8 cellular contexts compared by ENCODE assay signal in the genomic region with DNA sequence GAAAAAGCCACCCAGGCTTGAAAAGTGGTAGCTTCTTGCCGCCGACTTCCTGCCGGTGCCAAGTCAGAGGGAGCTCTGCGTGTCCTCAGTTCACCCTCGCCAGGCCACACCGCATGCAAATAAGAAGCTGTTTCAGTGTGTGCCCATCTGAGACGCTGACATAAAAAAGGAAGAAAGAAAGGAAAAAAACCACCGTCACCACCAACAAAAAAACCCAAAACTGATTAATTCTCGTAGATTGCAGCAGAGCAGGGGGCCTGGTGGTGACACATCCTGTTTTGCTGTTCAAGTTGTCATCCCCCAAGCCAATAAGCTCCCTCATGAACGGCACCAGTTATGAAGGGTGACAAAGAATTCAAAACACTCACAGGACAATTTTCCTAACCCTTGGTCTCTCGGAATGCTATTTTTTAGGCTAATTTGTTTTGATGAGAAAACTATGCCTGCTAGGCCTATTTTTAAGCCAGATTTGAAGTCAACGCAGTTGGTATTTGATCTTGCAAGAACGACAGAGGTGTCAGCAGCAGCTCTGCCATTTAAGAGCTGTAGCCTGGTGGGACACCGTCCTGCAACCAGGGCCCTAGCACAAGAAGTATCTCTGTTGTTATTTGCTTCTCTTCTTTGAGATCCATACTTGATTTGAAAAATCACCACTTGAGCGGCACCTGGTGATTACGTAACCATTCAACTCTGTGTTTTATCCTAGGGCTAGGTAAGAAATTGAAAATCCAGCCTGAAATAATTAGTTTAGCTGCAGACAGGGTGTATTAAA.
DNase-seq lines count a peak whose midpoint lies in the region; ATAC-seq and TF ChIP-seq lines count a peak whose summit lies in the region.

No MANE protein-coding gene starts in this region.

- CTCF ChIA-PET in CD4-positive, alpha-beta memory T cell (lab: Charles Lee; ENCODE audit: partially characterized antibody) = interaction anchor here (0.8 to 6.0 kb wide), 21 partner anchors 10 to 298 kb away, joined by 3 to 49 read pairs (median 4); a partner anchor contains a TSS

- no peak for TF ChIP-seq POLR2A in gastroesophageal sphincter (IDR thresholded peaks at IDR 0.05)

- H4K20me1 ChIP-seq in Karpas-422 (ENCODE audit: insufficient read depth, low read depth, low read length) = no peaks in the 10 kb centered on the region

- H3K27ac ChIP-seq in CD4-positive, alpha-beta memory T cell (ENCODE audit: low read depth, low read length) = peak overlapping the region; percentile 55
- H3K27ac ChIP-seq in Karpas-422 (ENCODE audit: low read length) (peak overlapping the region; percentile 95), gastroesophageal sphincter (no peak overlapping the region)

- H2AFZ ChIP-seq in Karpas-422 (ENCODE audit: low read length) = peak overlapping the region; percentile 89

- H3K27ac Mint-ChIP-seq in CD4-positive, alpha-beta memory T cell = peak overlapping the region; percentile 93 to 97 (median 96)

- no peaks in the 10 kb centered on the region for H3K27me3 Mint-ChIP-seq in CD4-positive, alpha-beta memory T cell

- POLR2A ChIA-PET in CD4-positive, alpha-beta memory T cell (lab: Charles Lee; ENCODE audit: partially characterized antibody) = interaction anchor here (0.8 to 4.5 kb wide), 35 partner anchors 10 to 310 kb away, joined by 3 to 39 read pairs (median 6); a partner anchor contains a TSS

- TF ChIP-seq EP300 in gastroesophageal sphincter (IDR thresholded peaks at IDR 0.05) = no peak

- H3K4me1 Mint-ChIP-seq in CD4-positive, alpha-beta memory T cell = peaks cover 35 to 56% (median 45%) of the 10 kb centered on the region in 4 donors

- TF ChIP-seq CTCF in gastroesophageal sphincter (IDR thresholded peaks at IDR 0.05) = no peak

- H3K9me3 Mint-ChIP-seq in CD4-positive, alpha-beta memory T cell = peaks cover 0 to 3% (median 0%) of the 10 kb centered on the region in 8 donors

- 60 to 66% methylated on average over 12 to 14 of the region's 16 CpGs for WGBS in gastroesophageal sphincter (ENCODE audit: low coverage in 1 of 2), 2 donors

- DNase-seq in CD4-positive, alpha-beta memory T cell = peak; percentile 87 to 95 (median 89)
- DNase-seq in Karpas-422 = peak; percentile 94
- DNase-seq in activated CD4-positive, alpha-beta T cell treated with anti-CD3 and anti-CD28 coated beads, Interleukin-2, amount 50 U/mL, for 48 hours = peak; percentile 82 to 87
- DNase-seq in renal cortical epithelial cell (ENCODE audit: low read depth) = peak; percentile 88
- no peak for DNase-seq in HCEC 1CT

- H3K4me1 ChIP-seq in CD4-positive, alpha-beta memory T cell (ENCODE audit: insufficient read depth, low read length) = peaks cover 31% of the 10 kb centered on the region
- H3K4me1 ChIP-seq in Karpas-422 (ENCODE audit: low read length) (peaks cover 43% of the 10 kb centered on the region), gastroesophageal sphincter (no peaks in the 10 kb centered on the region)

- peak overlapping the region; percentile 77 to 90 (median 80) for H3K4me3 Mint-ChIP-seq in CD4-positive, alpha-beta memory T cell

- peak overlapping the region; percentile 75 for H3K4me2 ChIP-seq in Karpas-422 (ENCODE audit: low read depth, low read length, poor library complexity, severe bottlenecking)

- ATAC-seq in GM21526 (IDR thresholded peaks at IDR 0.05; ENCODE audit: low FRiP score, unreplicated experiment) = peak; percentile 87
- ATAC-seq in esophagus mucosa = peak; percentile 68
- ATAC-seq in gastroesophageal sphincter = no peak

- no peaks in the 10 kb centered on the region for H3K27me3 ChIP-seq in CD4-positive, alpha-beta memory T cell (ENCODE audit: insufficient read depth, low read length)
- no peaks in the 10 kb centered on the region for H3K27me3 ChIP-seq in Karpas-422 (ENCODE audit: low read length)
- no peaks in the 10 kb centered on the region for H3K27me3 ChIP-seq in gastroesophageal sphincter

- H3K9me3 ChIP-seq in CD4-positive, alpha-beta memory T cell (ENCODE audit: control insufficient read depth in 1 of 2, low read length in 2 of 2) = no peaks in the 10 kb centered on the region
- H3K9me3 ChIP-seq in Karpas-422 (ENCODE audit: low read length) (no peaks in the 10 kb centered on the region), gastroesophageal sphincter (peaks cover 0 to 8% (median 0%) of the 10 kb centered on the region in 3 donors)

- intact Hi-C loops in CD4-positive, alpha-beta memory T cell (cut with micrococcal nuclease) = loop anchor here (1.0 kb wide), 8 partner anchors 34 to 239 kb away; no protein-coding TSS in a partner anchor

- H3K79me2 ChIP-seq in Karpas-422 (ENCODE audit: low read length) = no peaks in the 10 kb centered on the region

- H3K4me3 ChIP-seq in CD4-positive, alpha-beta memory T cell (ENCODE audit: low read length in 2 of 2) = peak overlapping the region in 1 of 2 donors; percentile 43
- H3K4me3 ChIP-seq in Karpas-422 (ENCODE audit: low read length) = peak overlapping the region; percentile 63
- H3K4me3 ChIP-seq in gastroesophageal sphincter = no peak overlapping the region

- H3K36me3 Mint-ChIP-seq in CD4-positive, alpha-beta memory T cell = peaks cover 0 to 2% of the 10 kb centered on the region in 2 donors

- no peaks in the 10 kb centered on the region; the same call in 1 of the 2 replicates for H3K9me2 ChIP-seq in Karpas-422 (replicated peaks; ENCODE audit: insufficient read depth, low read length)

- H3K36me3 ChIP-seq in CD4-positive, alpha-beta memory T cell (ENCODE audit: insufficient read depth, low read length) = no peaks in the 10 kb centered on the region
- H3K36me3 ChIP-seq in Karpas-422 (ENCODE audit: insufficient read depth, low read length) = no peaks in the 10 kb centered on the region
- H3K36me3 ChIP-seq in gastroesophageal sphincter = no peaks in the 10 kb centered on the region

- peak overlapping the region; percentile 68 for H3K9ac ChIP-seq in Karpas-422 (ENCODE audit: low read length)

Comparison
In these comparisons a context has a peak if more than half of its experiments do, and no peak if none do; other contexts are left out.
1. H3K27ac ChIP-seq: peak in CD4-positive, alpha-beta memory T cell (single experiment) and Karpas-422 (single experiment); none in gastroesophageal sphincter (0 of 4).